Comparison of ENCODE assay signal across 8 cellular contexts in genomic region chr6:151475653-151476523, GRCh38. TPM values are rescaled to one million over a fixed set of nuclear protein-coding genes. Genes with fewer than 3 reads are reported as not detected.
A peak's percentile ranks its signal among the peaks of the same experiment; 100 is the strongest.
DNase-seq lines count a peak whose midpoint lies in the region; ATAC-seq and TF ChIP-seq lines count a peak whose summit lies in the region.

No MANE protein-coding gene starts in this region.

- CTCF ChIA-PET in CD8-positive, alpha-beta T cell (lab: Charles Lee) = interaction anchor here (0.7 to 2.7 kb wide), 18 partner anchors 16 to 151 kb away, joined by 3 to 15 read pairs (median 4); partner anchors contain the start of gene RMND1

- peak; percentile 85 for TF ChIP-seq CTCF in CD8-positive, alpha-beta T cell (IDR thresholded peaks at IDR 0.05)
- TF ChIP-seq CTCF in right lobe of liver (IDR thresholded peaks at IDR 0.05) (peak; percentile 78 to 86 (median 82)), suprapubic skin (IDR thresholded peaks at IDR 0.05) (peak; percentile 44 to 64)

- H3K4me3 ChIP-seq in CD8-positive, alpha-beta T cell (ENCODE audit: low read depth, low read length) = no peak overlapping the region
- H3K4me3 ChIP-seq in Jurkat, Clone E6-1 (ENCODE audit: low read length) = no peak overlapping the region
- H3K4me3 ChIP-seq in right lobe of liver (peak overlapping the region in 1 of 3 donors; percentile 33), suprapubic skin (no peak overlapping the region)

- no peaks in the 10 kb centered on the region for H3K9me3 ChIP-seq in CD8-positive, alpha-beta T cell (ENCODE audit: low read length)
- H3K9me3 ChIP-seq in right lobe of liver = no peaks in the 10 kb centered on the region
- H3K9me3 ChIP-seq in suprapubic skin = no peaks in the 10 kb centered on the region

- peak in 4 of 7 experiments; percentile 29 to 55 (median 48) for DNase-seq in CD8-positive, alpha-beta T cell
- DNase-seq in Jurkat, Clone E6-1 (ENCODE audit: low read depth, low spot score) = peak; percentile 37
- DNase-seq in central memory CD4-positive, alpha-beta T cell = peak; percentile 42
- DNase-seq in right lobe of liver (no peak), suprapubic skin (ENCODE audit: low spot score in 2 of 2) (no peak), GF-D8 (lab: John Stamatoyannopoulos, UW) (no peak)

- TF ChIP-seq EP300 in suprapubic skin (IDR thresholded peaks at IDR 0.05) = no peak

- ATAC-seq in CD8-positive, alpha-beta T cell = peak; percentile 34
- ATAC-seq in GM18909 (IDR thresholded peaks at IDR 0.05; ENCODE audit: poor library complexity, unreplicated experiment) = peak; percentile 64
- peak; percentile 62 for ATAC-seq in SK-N-SH treated with all-trans-retinoic acid at 6 μM for 48 hours
- ATAC-seq in right lobe of liver = peak; percentile 66 to 87 (median 83)

- no peaks in the 10 kb centered on the region for H3K36me3 ChIP-seq in CD8-positive, alpha-beta T cell (ENCODE audit: insufficient read depth, low read length)
- H3K36me3 ChIP-seq in right lobe of liver (no peaks in the 10 kb centered on the region), suprapubic skin (no peaks in the 10 kb centered on the region)

- peaks cover 9% of the 10 kb centered on the region for H3K4me1 Mint-ChIP-seq in CD8-positive, alpha-beta T cell (ENCODE audit: low read depth)

- no peak overlapping the region for H3K4me3 Mint-ChIP-seq in CD8-positive, alpha-beta T cell

- no peaks in the 10 kb centered on the region for H3K9me3 Mint-ChIP-seq in CD8-positive, alpha-beta T cell

- intact Hi-C loops in CD8-positive, alpha-beta T cell (cut with DNase I, micrococcal nuclease) = loop anchor here (1.0 to 5.0 kb wide), 7 partner anchors 35 to 583 kb away; no protein-coding TSS in a partner anchor
- intact Hi-C loops in right lobe of liver (cut with DNase I) = no loop called here

- no peaks in the 10 kb centered on the region for H3K27me3 Mint-ChIP-seq in CD8-positive, alpha-beta T cell (ENCODE audit: low read depth)

- 23% methylated on average over 13 of the region's 16 CpGs for WGBS in right lobe of liver (ENCODE audit: insufficient coverage, low coverage, low lambda C conversion rate, missing lambda C conversion rate)
- 44% methylated on average over 16 of the region's 16 CpGs for WGBS in suprapubic skin

- POLR2A ChIA-PET in CD8-positive, alpha-beta T cell (lab: Charles Lee) = no interaction called here

- TF ChIP-seq POLR2A in right lobe of liver (IDR thresholded peaks at IDR 0.05) (no peak), suprapubic skin (IDR thresholded peaks at IDR 0.05) (no peak)

- H3K4me1 ChIP-seq in CD8-positive, alpha-beta T cell (ENCODE audit: insufficient read depth, low read length) = no peaks in the 10 kb centered on the region
- no peaks in the 10 kb centered on the region for H3K4me1 ChIP-seq in right lobe of liver
- H3K4me1 ChIP-seq in suprapubic skin = peaks cover 9% of the 10 kb centered on the region

- H3K36me3 Mint-ChIP-seq in CD8-positive, alpha-beta T cell = no peaks in the 10 kb centered on the region

- no peak overlapping the region for H3K27ac Mint-ChIP-seq in CD8-positive, alpha-beta T cell

- no peak overlapping the region for H3K27ac ChIP-seq in CD8-positive, alpha-beta T cell (ENCODE audit: low read depth, low read length)
- H3K27ac ChIP-seq in right lobe of liver = no peak overlapping the region
- no peak overlapping the region for H3K27ac ChIP-seq in suprapubic skin

- no peaks in the 10 kb centered on the region for H3K27me3 ChIP-seq in CD8-positive, alpha-beta T cell (ENCODE audit: insufficient read depth, low read length)
- H3K27me3 ChIP-seq in right lobe of liver (no peaks in the 10 kb centered on the region), suprapubic skin (no peaks in the 10 kb centered on the region)

TF ChIP-seq in SK-N-SH treated with all-trans-retinoic acid at 6 μM for 48 hours, 23 proteins besides CTCF, POLR2A, EP300 and RAD21 (continues in another document):
- TF ChIP-seq, protein P1, sequence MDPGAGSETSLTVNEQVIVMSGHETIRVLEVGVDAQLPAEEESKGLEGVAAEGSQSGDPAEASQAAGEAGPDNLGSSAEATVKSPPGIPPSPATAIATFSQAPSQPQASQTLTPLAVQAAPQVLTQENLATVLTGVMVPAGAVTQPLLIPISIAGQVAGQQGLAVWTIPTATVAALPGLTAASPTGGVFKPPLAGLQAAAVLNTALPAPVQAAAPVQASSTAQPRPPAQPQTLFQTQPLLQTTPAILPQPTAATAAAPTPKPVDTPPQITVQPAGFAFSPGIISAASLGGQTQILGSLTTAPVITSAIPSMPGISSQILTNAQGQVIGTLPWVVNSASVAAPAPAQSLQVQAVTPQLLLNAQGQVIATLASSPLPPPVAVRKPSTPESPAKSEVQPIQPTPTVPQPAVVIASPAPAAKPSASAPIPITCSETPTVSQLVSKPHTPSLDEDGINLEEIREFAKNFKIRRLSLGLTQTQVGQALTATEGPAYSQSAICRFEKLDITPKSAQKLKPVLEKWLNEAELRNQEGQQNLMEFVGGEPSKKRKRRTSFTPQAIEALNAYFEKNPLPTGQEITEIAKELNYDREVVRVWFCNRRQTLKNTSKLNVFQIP (CRISPR knock-in tag; IDR thresholded peaks at IDR 0.05; ENCODE audit: borderline replicate concordance, low read depth) = no peak
- TF ChIP-seq RARB (CRISPR knock-in tag; IDR thresholded peaks at IDR 0.05) (no peak), OSR1 (CRISPR knock-in tag; IDR thresholded peaks at IDR 0.05) (no peak), ZC3H10 (CRISPR knock-in tag; IDR thresholded peaks at IDR 0.05) (no peak), GLIS3 (CRISPR knock-in tag; IDR thresholded peaks at IDR 0.05) (no peak), ESRRG (CRISPR knock-in tag; IDR thresholded peaks at IDR 0.05) (no peak), ZNF8 (CRISPR knock-in tag; IDR thresholded peaks at IDR 0.05) (no peak), TSHZ2 (CRISPR knock-in tag; IDR thresholded peaks at IDR 0.05) (no peak), TCF4 (CRISPR knock-in tag; IDR thresholded peaks at IDR 0.05; ENCODE audit: borderline replicate concordance) (no peak), CREB5 (CRISPR knock-in tag; IDR thresholded peaks at IDR 0.05; ENCODE audit: low read depth) (no peak), ZFP30 (CRISPR knock-in tag; IDR thresholded peaks at IDR 0.05) (no peak), ISL1 (CRISPR knock-in tag; IDR thresholded peaks at IDR 0.05) (no peak), TOX (CRISPR knock-in tag; IDR thresholded peaks at IDR 0.05; ENCODE audit: borderline replicate concordance) (no peak)
- TF ChIP-seq, protein P2, sequence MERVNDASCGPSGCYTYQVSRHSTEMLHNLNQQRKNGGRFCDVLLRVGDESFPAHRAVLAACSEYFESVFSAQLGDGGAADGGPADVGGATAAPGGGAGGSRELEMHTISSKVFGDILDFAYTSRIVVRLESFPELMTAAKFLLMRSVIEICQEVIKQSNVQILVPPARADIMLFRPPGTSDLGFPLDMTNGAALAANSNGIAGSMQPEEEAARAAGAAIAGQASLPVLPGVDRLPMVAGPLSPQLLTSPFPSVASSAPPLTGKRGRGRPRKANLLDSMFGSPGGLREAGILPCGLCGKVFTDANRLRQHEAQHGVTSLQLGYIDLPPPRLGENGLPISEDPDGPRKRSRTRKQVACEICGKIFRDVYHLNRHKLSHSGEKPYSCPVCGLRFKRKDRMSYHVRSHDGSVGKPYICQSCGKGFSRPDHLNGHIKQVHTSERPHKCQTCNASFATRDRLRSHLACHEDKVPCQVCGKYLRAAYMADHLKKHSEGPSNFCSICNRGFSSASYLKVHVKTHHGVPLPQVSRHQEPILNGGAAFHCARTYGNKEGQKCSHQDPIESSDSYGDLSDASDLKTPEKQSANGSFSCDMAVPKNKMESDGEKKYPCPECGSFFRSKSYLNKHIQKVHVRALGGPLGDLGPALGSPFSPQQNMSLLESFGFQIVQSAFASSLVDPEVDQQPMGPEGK (CRISPR knock-in tag; IDR thresholded peaks at IDR 0.05; ENCODE audit: borderline replicate concordance) = no peak

RNA-seq across cellular contexts. Expression of gene CCDC170, which starts 17.9 kb away (rescaled TPM):
- not detected for total RNA-seq in CD8-positive, alpha-beta T cell
- polyA plus RNA-seq in Jurkat, Clone E6-1 (2012; ENCODE audit: insufficient read depth, insufficient read length) = not detected
- total RNA-seq in right lobe of liver (under 1 TPM; 0.31 to 0.93 (median 0.55) TPM), suprapubic skin (under 1 TPM; 0.16 to 0.89 (median 0.24) TPM)

RNA-seq across cellular contexts. Expression of gene RMND1, which starts 24.0 kb away (rescaled TPM):
- total RNA-seq in CD8-positive, alpha-beta T cell = 1 to 10 TPM; 5.8 to 6.3 TPM
- polyA plus RNA-seq in Jurkat, Clone E6-1 (2012; ENCODE audit: insufficient read depth, insufficient read length) = 23.7 TPM
- total RNA-seq in right lobe of liver (10 to 100 TPM; 13.1 to 23.4 (median 19.5) TPM), suprapubic skin (10 to 100 TPM; 11.7 to 25.7 (median 12.8) TPM)

Comparison
In these comparisons a context has a peak if more than half of its experiments do, and no peak if none do; other contexts are left out.
1. DNase-seq: peak in CD8-positive, alpha-beta T cell (4 of 7), Jurkat, Clone E6-1 (single experiment) and central memory CD4-positive, alpha-beta T cell (single experiment); none in right lobe of liver (0 of 3), suprapubic skin (0 of 2) and GF-D8 (single experiment).
2. intact Hi-C loops: an anchor here in CD8-positive, alpha-beta T cell (1.0 to 5.0 kb wide); none called in right lobe of liver.
3. Peak in every context shown above with its lines, with median percentiles within 50 percentile points of each other: ATAC-seq and CTCF ChIP-seq.